1 cellular context compared by ENCODE assay signal in the genomic region with DNA sequence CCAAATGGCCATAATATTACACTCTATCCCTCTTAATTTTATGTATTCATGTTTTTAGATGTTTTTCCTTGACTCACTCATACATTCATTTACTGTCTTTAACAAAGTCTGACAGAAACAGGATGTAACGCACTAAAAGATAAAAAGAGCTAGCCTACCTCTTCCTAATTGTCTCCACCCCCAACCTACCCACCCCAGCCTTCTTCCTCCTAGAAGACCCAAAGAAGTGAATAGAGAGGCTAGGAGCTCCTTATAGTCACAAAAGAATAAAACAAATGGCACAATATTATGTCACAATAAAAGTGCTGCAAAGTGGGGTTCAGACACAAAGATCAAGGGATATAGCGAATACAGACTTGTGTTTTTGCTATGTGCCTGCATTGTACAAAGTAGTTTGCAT.
TF ChIP-seq lines count a peak whose summit lies in the region.

No MANE protein-coding gene starts in this region.

TF ChIP-seq in K562, 482 proteins besides CTCF, POLR2A, EP300 and RAD21:
- TF ChIP-seq ZBTB8A (IDR thresholded peaks at IDR 0.05; ENCODE audit: partially characterized antibody) = no peak
- no peak for TF ChIP-seq IRF9 (tag; IDR thresholded peaks at IDR 0.05)
- TF ChIP-seq ZNF12 (CRISPR knock-in tag; IDR thresholded peaks at IDR 0.05) = no peak
- TF ChIP-seq, protein P1, sequence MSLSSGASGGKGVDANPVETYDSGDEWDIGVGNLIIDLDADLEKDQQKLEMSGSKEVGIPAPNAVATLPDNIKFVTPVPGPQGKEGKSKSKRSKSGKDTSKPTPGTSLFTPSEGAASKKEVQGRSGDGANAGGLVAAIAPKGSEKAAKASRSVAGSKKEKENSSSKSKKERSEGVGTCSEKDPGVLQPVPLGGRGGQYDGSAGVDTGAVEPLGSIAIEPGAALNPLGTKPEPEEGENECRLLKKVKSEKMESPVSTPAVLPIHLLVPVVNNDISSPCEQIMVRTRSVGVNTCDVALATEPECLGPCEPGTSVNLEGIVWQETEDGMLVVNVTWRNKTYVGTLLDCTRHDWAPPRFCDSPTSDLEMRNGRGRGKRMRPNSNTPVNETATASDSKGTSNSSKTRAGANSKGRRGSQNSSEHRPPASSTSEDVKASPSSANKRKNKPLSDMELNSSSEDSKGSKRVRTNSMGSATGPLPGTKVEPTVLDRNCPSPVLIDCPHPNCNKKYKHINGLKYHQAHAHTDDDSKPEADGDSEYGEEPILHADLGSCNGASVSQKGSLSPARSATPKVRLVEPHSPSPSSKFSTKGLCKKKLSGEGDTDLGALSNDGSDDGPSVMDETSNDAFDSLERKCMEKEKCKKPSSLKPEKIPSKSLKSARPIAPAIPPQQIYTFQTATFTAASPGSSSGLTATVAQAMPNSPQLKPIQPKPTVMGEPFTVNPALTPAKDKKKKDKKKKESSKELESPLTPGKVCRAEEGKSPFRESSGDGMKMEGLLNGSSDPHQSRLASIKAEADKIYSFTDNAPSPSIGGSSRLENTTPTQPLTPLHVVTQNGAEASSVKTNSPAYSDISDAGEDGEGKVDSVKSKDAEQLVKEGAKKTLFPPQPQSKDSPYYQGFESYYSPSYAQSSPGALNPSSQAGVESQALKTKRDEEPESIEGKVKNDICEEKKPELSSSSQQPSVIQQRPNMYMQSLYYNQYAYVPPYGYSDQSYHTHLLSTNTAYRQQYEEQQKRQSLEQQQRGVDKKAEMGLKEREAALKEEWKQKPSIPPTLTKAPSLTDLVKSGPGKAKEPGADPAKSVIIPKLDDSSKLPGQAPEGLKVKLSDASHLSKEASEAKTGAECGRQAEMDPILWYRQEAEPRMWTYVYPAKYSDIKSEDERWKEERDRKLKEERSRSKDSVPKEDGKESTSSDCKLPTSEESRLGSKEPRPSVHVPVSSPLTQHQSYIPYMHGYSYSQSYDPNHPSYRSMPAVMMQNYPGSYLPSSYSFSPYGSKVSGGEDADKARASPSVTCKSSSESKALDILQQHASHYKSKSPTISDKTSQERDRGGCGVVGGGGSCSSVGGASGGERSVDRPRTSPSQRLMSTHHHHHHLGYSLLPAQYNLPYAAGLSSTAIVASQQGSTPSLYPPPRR (CRISPR knock-in tag; IDR thresholded peaks at IDR 0.05; ENCODE audit: borderline replicate concordance) = no peak
- TF ChIP-seq CXXC5 (CRISPR knock-in tag; IDR thresholded peaks at IDR 0.05) = no peak
- no peak for TF ChIP-seq ZBTB17 (CRISPR knock-in tag; IDR thresholded peaks at IDR 0.05)
- no peak for TF ChIP-seq CBX3 (IDR thresholded peaks at IDR 0.05; ENCODE audit: borderline replicate concordance in 1 of 2, low read length in 2 of 2)
- TF ChIP-seq PRPF4 (IDR thresholded peaks at IDR 0.05; ENCODE audit: insufficient read depth, low read depth, low read length, poor library complexity, severe bottlenecking) = no peak
TF ChIP-seq in K562: peak in this region for 0.
